Comparison of ENCODE assay signal across 14 cellular contexts in the genomic region with DNA sequence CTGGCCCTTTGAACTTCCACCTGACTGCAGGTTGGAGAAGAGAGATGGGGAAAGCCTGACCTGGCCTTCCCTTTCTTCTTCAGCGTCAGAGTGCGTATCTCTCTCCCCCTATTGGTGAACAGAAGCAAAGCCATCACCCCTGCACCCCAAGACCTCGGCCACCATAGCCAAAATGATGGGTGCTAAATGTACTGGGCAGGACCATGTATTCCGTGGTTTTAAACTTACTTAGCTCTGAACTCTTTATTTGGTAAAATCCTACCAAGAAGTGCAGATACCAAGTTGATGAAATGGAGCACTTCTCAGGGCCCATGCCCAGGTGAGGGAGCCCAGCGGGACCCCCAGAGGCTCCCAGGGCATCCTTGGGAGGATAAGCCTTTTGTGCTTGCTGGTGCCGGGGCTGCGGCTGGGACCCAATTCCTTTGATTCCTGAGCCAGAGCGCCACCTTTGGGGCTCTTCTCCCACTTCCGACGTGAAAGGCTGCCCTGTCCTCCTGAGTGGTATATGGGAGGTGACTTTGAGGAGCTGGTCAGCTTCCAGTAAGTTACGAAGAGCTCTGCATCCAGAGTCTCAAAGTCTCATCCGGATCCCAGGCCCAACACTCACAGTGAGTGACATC. TPM values are rescaled to one million over a fixed set of nuclear protein-coding genes. Genes with fewer than 3 reads are reported as not detected.
A peak's percentile ranks its signal among the peaks of the same experiment; 100 is the strongest.
DNase-seq lines count a peak whose midpoint lies in the region; ATAC-seq and TF ChIP-seq lines count a peak whose summit lies in the region.
"Had no signal": no experiment of that assay in that cellular context is flagged by ENCODE, and none has a peak within 500 bp of the region (broad histone marks: within the 10 kb centered on the region; RNA-seq: fewer than 3 reads in every experiment).

No MANE protein-coding gene starts in this region.

- no peaks in the 10 kb centered on the region for H3K9me2 ChIP-seq in MM.1S (replicated peaks; ENCODE audit: insufficient read depth, low read length)

- DNase-seq in activated CD4-positive, alpha-beta T cell treated with anti-CD3 and anti-CD28 coated beads for 36 hours = no peak
- no peak for DNase-seq in activated CD4-positive, alpha-beta T cell treated with anti-CD3 and anti-CD28 coated beads, Interleukin-2, amount 50 U/mL, for 4 hours
- DNase-seq in MM.1S = no peak
- DNase-seq in central memory CD8-positive, alpha-beta T cell (ENCODE audit: low spot score in 2 of 2) = no peak
- DNase-seq in sigmoid colon = no peak
- DNase-seq in SJCRH30 = no peak
- no peak for DNase-seq in coronary artery (ENCODE audit: low spot score)
- DNase-seq in COR-L47 (lab: John Stamatoyannopoulos, UW) = no peak
- DNase-seq: activated T-cell treated with anti-CD3 and anti-CD28 coated beads for 4 hours, left colon, NCI-H1417 treated with DMSO at 0.1 percent for 48 hours, NCI-H510A, tibial artery had no signal

- H3K36me3 ChIP-seq in MM.1S (replicated peaks; ENCODE audit: insufficient read depth, low read length) (peaks cover 49% of the 10 kb centered on the region), sigmoid colon (peaks cover 16 to 83% (median 41%) of the 10 kb centered on the region in 4 donors), SJCRH30 (peaks cover 97% of the 10 kb centered on the region)

- no peak overlapping the region for H3K9ac ChIP-seq in MM.1S (ENCODE audit: low read length)

- H3K27ac ChIP-seq in MM.1S (ENCODE audit: low read length) (no peak overlapping the region), sigmoid colon (peak overlapping the region in 3 of 4 donors; percentile 75 to 99 (median 96)), SJCRH30 (no peak overlapping the region), coronary artery (no peak overlapping the region)
- H3K27ac ChIP-seq: A549, tibial artery had no signal

- peaks cover 99% of the 10 kb centered on the region for H3K79me2 ChIP-seq in MM.1S (ENCODE audit: low read length)

- POLR2A ChIA-PET in activated CD4-positive, alpha-beta T cell treated with anti-CD3 and anti-CD28 coated beads for 36 hours (lab: Charles Lee) = interaction anchor here (0.6 to 1.6 kb wide), 3 partner anchors 12 to 147 kb away, joined by 3 to 4 read pairs (median 3); no protein-coding TSS in a partner anchor

- peaks cover 95% of the 10 kb centered on the region for H3K4me1 Mint-ChIP-seq in activated CD4-positive, alpha-beta T cell treated with anti-CD3 and anti-CD28 coated beads for 36 hours
- H3K4me1 Mint-ChIP-seq in central memory CD8-positive, alpha-beta T cell = peaks cover 83% of the 10 kb centered on the region

- H3K4me3 Mint-ChIP-seq in activated CD4-positive, alpha-beta T cell treated with anti-CD3 and anti-CD28 coated beads for 36 hours = no peak overlapping the region
- no peak overlapping the region for H3K4me3 Mint-ChIP-seq in central memory CD8-positive, alpha-beta T cell

- no peaks in the 10 kb centered on the region for H3K9me3 Mint-ChIP-seq in activated CD4-positive, alpha-beta T cell treated with anti-CD3 and anti-CD28 coated beads for 36 hours (ENCODE audit: low read depth)
- H3K9me3 Mint-ChIP-seq in central memory CD8-positive, alpha-beta T cell = no peaks in the 10 kb centered on the region

- H4K20me1 ChIP-seq in MM.1S (ENCODE audit: insufficient read depth, low read length) = peaks cover 93% of the 10 kb centered on the region

- H3K27ac Mint-ChIP-seq in activated CD4-positive, alpha-beta T cell treated with anti-CD3 and anti-CD28 coated beads for 36 hours = no peak overlapping the region
- H3K27ac Mint-ChIP-seq in central memory CD8-positive, alpha-beta T cell (ENCODE audit: low read depth) = peak overlapping the region; percentile 69

- peak; percentile 6 for ATAC-seq in activated CD4-positive, alpha-beta T cell treated with anti-CD3 and anti-CD28 coated beads for 36 hours
- no peak for ATAC-seq in central memory CD8-positive, alpha-beta T cell (replicated peaks; ENCODE audit: extremely low read depth, poor library complexity, severe bottlenecking)
- ATAC-seq: A549, left colon had no signal

- H3K4me1 ChIP-seq in MM.1S (ENCODE audit: low read length) (peaks cover 21% of the 10 kb centered on the region), sigmoid colon (peaks cover 0 to 95% (median 87%) of the 10 kb centered on the region in 4 donors), SJCRH30 (peaks cover 8% of the 10 kb centered on the region)
- H3K4me1 ChIP-seq: A549 had no signal

- H3K36me3 Mint-ChIP-seq in activated CD4-positive, alpha-beta T cell treated with anti-CD3 and anti-CD28 coated beads for 36 hours (ENCODE audit: low read depth) = peaks cover 98% of the 10 kb centered on the region
- H3K36me3 Mint-ChIP-seq in central memory CD8-positive, alpha-beta T cell (ENCODE audit: insufficient read depth) = peaks cover 84% of the 10 kb centered on the region

- H3K4me2 ChIP-seq in MM.1S (ENCODE audit: low read depth, low read length) = no peak overlapping the region
- H3K4me2 ChIP-seq: A549 had no signal

- no peaks in the 10 kb centered on the region for H3K27me3 ChIP-seq in MM.1S (replicated peaks; ENCODE audit: insufficient read depth, low read length)
- no peaks in the 10 kb centered on the region for H3K27me3 ChIP-seq in sigmoid colon
- no peaks in the 10 kb centered on the region for H3K27me3 ChIP-seq in SJCRH30
- H3K27me3 ChIP-seq: tibial artery had no signal

- CTCF ChIA-PET in activated CD4-positive, alpha-beta T cell treated with anti-CD3 and anti-CD28 coated beads for 36 hours (lab: Charles Lee) = interaction anchor here (0.6 to 1.3 kb wide), 5 partner anchors 16 to 317 kb away, joined by 3 to 5 read pairs (median 3); no protein-coding TSS in a partner anchor

- TF ChIP-seq POLR2A in sigmoid colon (IDR thresholded peaks at IDR 0.05) = no peak

- H3K4me3 ChIP-seq in MM.1S (ENCODE audit: low read length) (no peak overlapping the region), sigmoid colon (no peak overlapping the region), SJCRH30 (no peak overlapping the region), coronary artery (no peak overlapping the region)
- H3K4me3 ChIP-seq: A549, tibial artery had no signal

- TF ChIP-seq CTCF in MM.1S (IDR thresholded peaks at IDR 0.05; ENCODE audit: low read length) (peak; percentile 32), sigmoid colon (IDR thresholded peaks at IDR 0.05) (no peak), coronary artery (IDR thresholded peaks at IDR 0.05) (no peak)

- intact Hi-C loops in activated CD4-positive, alpha-beta T cell treated with anti-CD3 and anti-CD28 coated beads for 36 hours (cut with DNase I, micrococcal nuclease) = no loop called here
- intact Hi-C loops in sigmoid colon (cut with DNase I) = loop anchor here (5.0 kb wide), 1 partner anchor 39 kb away; a partner anchor contains a TSS

- H3K9me3 ChIP-seq in MM.1S (replicated peaks; ENCODE audit: insufficient read depth, low read length) (no peaks in the 10 kb centered on the region), sigmoid colon (no peaks in the 10 kb centered on the region), SJCRH30 (replicated peaks) (no peaks in the 10 kb centered on the region)
- H3K9me3 ChIP-seq: A549, tibial artery had no signal

- 69 to 87% methylated on average over 12 of the region's 12 CpGs for WGBS in sigmoid colon, 2 donors

- H3F3A ChIP-seq in MM.1S (ENCODE audit: insufficient read depth, low read length) = peaks cover 93% of the 10 kb centered on the region

- H3K27me3 Mint-ChIP-seq in activated CD4-positive, alpha-beta T cell treated with anti-CD3 and anti-CD28 coated beads for 36 hours = no peaks in the 10 kb centered on the region
- no peaks in the 10 kb centered on the region for H3K27me3 Mint-ChIP-seq in central memory CD8-positive, alpha-beta T cell

- no peak overlapping the region for H2AFZ ChIP-seq in MM.1S (ENCODE audit: low read length)

- TF ChIP-seq EP300 in sigmoid colon (IDR thresholded peaks at IDR 0.05) = no peak

RNA-seq across cellular contexts. Expression of a gene that starts 9.4 kb away (rescaled TPM):
- total RNA-seq in activated CD4-positive, alpha-beta T cell treated with anti-CD3 and anti-CD28 coated beads for 36 hours = 100 to 1,000 TPM; 357 to 369 TPM
- 100 to 1,000 TPM in 3 of 4 donors, 10 to 100 TPM in 1; 98.7 to 178 (median 149) TPM for total RNA-seq in sigmoid colon
- polyA plus RNA-seq in sigmoid colon = 10 to 100 TPM in 1 of 3 donors, 1 to 10 TPM in 2; 7.8 to 35.0 (median 8.6) TPM
- 968 and 987 TPM in 2 replicates for total RNA-seq in SJCRH30 (2014; rRNA removed; shearing (Covaris generic))

RNA-seq across cellular contexts. Expression of a gene that starts 38.0 kb away (rescaled TPM):
- 1 to 10 TPM; 7.1 to 8.4 TPM for total RNA-seq in activated CD4-positive, alpha-beta T cell treated with anti-CD3 and anti-CD28 coated beads for 36 hours
- total RNA-seq in sigmoid colon = 1 to 10 TPM; 4.4 to 6.0 (median 5.2) TPM
- polyA plus RNA-seq in sigmoid colon = 10 to 100 TPM in 1 of 3 donors, 1 to 10 TPM in 2; 7.1 to 14.6 (median 7.8) TPM
- 18.7 and 21.2 TPM in 2 replicates for total RNA-seq in SJCRH30 (2014; rRNA removed; shearing (Covaris generic))

Comparison
In these comparisons a context has a peak if more than half of its experiments do, and no peak if none do; other contexts are left out.
1. H3K27ac ChIP-seq: peak in sigmoid colon (3 of 4); none in MM.1S (single experiment), SJCRH30 (single experiment) and coronary artery (0 of 2).